11 cellular contexts compared by ENCODE assay signal in the genomic region with DNA sequence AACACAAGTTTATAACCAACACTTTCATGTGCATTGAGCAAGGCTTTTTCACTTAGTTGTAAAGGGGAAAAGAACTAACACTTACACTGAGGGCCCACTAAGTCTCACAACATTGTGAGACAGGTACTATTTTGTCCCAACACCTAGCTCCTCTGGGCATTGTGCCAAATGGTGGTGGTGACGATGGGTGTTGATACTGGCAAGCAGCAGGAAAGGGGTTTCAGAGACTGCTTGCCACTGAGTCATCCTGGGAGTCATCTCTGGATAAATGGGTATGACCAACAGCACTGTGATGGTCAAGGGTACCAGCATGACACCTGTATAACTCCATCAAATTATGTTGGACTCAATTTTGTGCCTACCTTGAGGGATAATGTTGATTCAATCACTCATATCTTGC.
A peak's percentile ranks its signal among the peaks of the same experiment; 100 is the strongest.
DNase-seq lines count a peak whose midpoint lies in the region; ATAC-seq, FAIRE-seq and TF ChIP-seq lines count a peak whose summit lies in the region.
"Had no signal": no experiment of that assay in that cellular context is flagged by ENCODE, and none has a peak within 500 bp of the region (broad histone marks: within the 10 kb centered on the region; RNA-seq: fewer than 3 reads in every experiment).

No MANE protein-coding gene starts in this region.

- H3K4me3 ChIP-seq in OCI-LY7 (ENCODE audit: low read depth, low read length, poor library complexity, severe bottlenecking): no peak overlapping the region
- no peak overlapping the region for H3K4me3 ChIP-seq in lower leg skin (ENCODE audit: low read depth, poor library complexity, severe bottlenecking)

- H3K4me1 Mint-ChIP-seq in activated T-cell treated with anti-CD3 and anti-CD28 coated beads, Interleukin-2, amount 50 U/mL, for 24 hours (ENCODE audit: low read depth): peaks cover 32% of the 10 kb centered on the region
- peaks cover 14% of the 10 kb centered on the region for H3K4me1 Mint-ChIP-seq in T-helper 17 cell
- H3K4me1 Mint-ChIP-seq in effector memory CD8-positive, alpha-beta T cell (ENCODE audit: low read depth in 2 of 2): peaks cover 6 to 8% of the 10 kb centered on the region in 2 donors

- BruUV-seq in OCI-LY7 (replicated peaks; lab: Mats Ljungman, UMichigan): no TSS peak

- TF ChIP-seq CTCF in OCI-LY7 (conservative IDR thresholded peaks at IDR 0.05; ENCODE audit: low read length) (no peak), lower leg skin (IDR thresholded peaks at IDR 0.05) (no peak)

- H4K20me1 ChIP-seq in OCI-LY7 (ENCODE audit: insufficient read depth, low read length): no peaks in the 10 kb centered on the region

- H3K36me3 ChIP-seq in OCI-LY7 (ENCODE audit: insufficient read depth, low read length): no peaks in the 10 kb centered on the region

- no peaks in the 10 kb centered on the region for H3K9me3 Mint-ChIP-seq in activated T-cell treated with anti-CD3 and anti-CD28 coated beads, Interleukin-2, amount 50 U/mL, for 24 hours
- H3K9me3 Mint-ChIP-seq in effector memory CD8-positive, alpha-beta T cell: no peaks in the 10 kb centered on the region

- H3K9me2 ChIP-seq in OCI-LY7 (ENCODE audit: insufficient read depth, low read length): no peaks in the 10 kb centered on the region

- no peak overlapping the region for H3K27ac Mint-ChIP-seq in activated T-cell treated with anti-CD3 and anti-CD28 coated beads, Interleukin-2, amount 50 U/mL, for 24 hours
- H3K27ac Mint-ChIP-seq in T-helper 17 cell: no peak overlapping the region
- no peak overlapping the region for H3K27ac Mint-ChIP-seq in effector memory CD8-positive, alpha-beta T cell

- H3K4me2 ChIP-seq in OCI-LY7 (ENCODE audit: low read length): no peak overlapping the region

- H3K27me3 Mint-ChIP-seq in activated T-cell treated with anti-CD3 and anti-CD28 coated beads, Interleukin-2, amount 50 U/mL, for 24 hours: no peaks in the 10 kb centered on the region
- H3K27me3 Mint-ChIP-seq in T-helper 17 cell: no peaks in the 10 kb centered on the region
- H3K27me3 Mint-ChIP-seq in effector memory CD8-positive, alpha-beta T cell: peaks cover 10% of the 10 kb centered on the region in 2 donors

- no peaks in the 10 kb centered on the region for H3K79me2 ChIP-seq in OCI-LY7 (ENCODE audit: insufficient read depth, low read depth, low read length)

- no peak for FAIRE-seq in urothelium cell line (lab: Jason Lieb, UNC)

- no peaks in the 10 kb centered on the region for H3K9me3 ChIP-seq in T-helper 17 cell (ENCODE audit: control insufficient read depth, low read length, poor library complexity, severe bottlenecking)
- H3K9me3 ChIP-seq in OCI-LY7 (ENCODE audit: low read length): no peaks in the 10 kb centered on the region

- CTCF ChIA-PET in OCI-LY7 (lab: Charles Lee; ENCODE audit: unreplicated experiment): no interaction called here

- POLR2A ChIA-PET in OCI-LY7 (lab: Charles Lee): no interaction called here

- no peak overlapping the region for H2AFZ ChIP-seq in OCI-LY7 (ENCODE audit: low read length)

- intact Hi-C loops in OCI-LY7 (cut with micrococcal nuclease; ENCODE audit: unreplicated experiment) (no loop called here), lower leg skin (cut with DNase I; ENCODE audit: low total_unique reads) (no loop called here)

- H3K27ac ChIP-seq in OCI-LY7 (ENCODE audit: low read depth, low read length, poor library complexity, severe bottlenecking): no peak overlapping the region
- H3K27ac ChIP-seq: C4-2B had no signal

- no peak overlapping the region for H3K4me3 Mint-ChIP-seq in activated T-cell treated with anti-CD3 and anti-CD28 coated beads, Interleukin-2, amount 50 U/mL, for 24 hours
- no peak overlapping the region for H3K4me3 Mint-ChIP-seq in T-helper 17 cell
- H3K4me3 Mint-ChIP-seq in effector memory CD8-positive, alpha-beta T cell: no peak overlapping the region

- peak; percentile 30 for ATAC-seq in T-helper 17 cell
- ATAC-seq in effector memory CD8-positive, alpha-beta T cell (replicated peaks): peak; percentile 78

- 28 to 31% methylated on average over 1 of the region's 1 CpG for WGBS in lower leg skin, 2 donors

- DNase-seq in activated T-cell treated with anti-CD3 and anti-CD28 coated beads for 1 hour (ENCODE audit: low read depth) (peak; percentile 34), T-helper 17 cell (peak in 1 of 3 donors; percentile 29), urothelium cell line (ENCODE audit: low spot score) (peak; percentile 46), middle frontal gyrus (ENCODE audit: extremely low spot score, low spot score) (no peak), OCI-LY7 (ENCODE audit: low spot score) (no peak), lower leg skin (ENCODE audit: low spot score in 2 of 2) (no peak)
- no peak for DNase-seq in activated T-cell treated with anti-CD3 and anti-CD28 coated beads, Interleukin-2, amount 50 U/mL, for 24 hours
- peak; percentile 29 to 52 (median 52) for DNase-seq in effector memory CD8-positive, alpha-beta T cell
- DNase-seq: mesendoderm; NK-92 treated with Interleukin-12 subunit alpha and Interleukin-12 subunit beta, amount 100 ng/mL, for 24 hours had no signal

- no peak for TF ChIP-seq POLR2A in lower leg skin (IDR thresholded peaks at IDR 0.05)

- H3K36me3 Mint-ChIP-seq in activated T-cell treated with anti-CD3 and anti-CD28 coated beads, Interleukin-2, amount 50 U/mL, for 24 hours (ENCODE audit: low read depth): no peaks in the 10 kb centered on the region
- peaks cover 3% of the 10 kb centered on the region for H3K36me3 Mint-ChIP-seq in T-helper 17 cell (ENCODE audit: low read depth)
- H3K36me3 Mint-ChIP-seq in effector memory CD8-positive, alpha-beta T cell (ENCODE audit: insufficient read depth): no peaks in the 10 kb centered on the region

- H3K4me1 ChIP-seq in OCI-LY7 (ENCODE audit: insufficient read depth, low read length, poor library complexity, severe bottlenecking): no peaks in the 10 kb centered on the region

Comparison
In these comparisons a context has a peak if more than half of its experiments do, and no peak if none do; other contexts are left out.
1. DNase-seq: peak in activated T-cell treated with anti-CD3 and anti-CD28 coated beads for 1 hour (single experiment), effector memory CD8-positive, alpha-beta T cell (3 of 3) and urothelium cell line (single experiment); none in activated T-cell treated with anti-CD3 and anti-CD28 coated beads, Interleukin-2, amount 50 U/mL, for 24 hours (single experiment), middle frontal gyrus (single experiment), OCI-LY7 (single experiment) and lower leg skin (0 of 2).